Comparison of ENCODE assay signal across 8 cellular contexts in genomic region chr19:19319725-19320361, GRCh38. TPM values are rescaled to one million over a fixed set of nuclear protein-coding genes. Genes with fewer than 3 reads are reported as not detected.
A peak's percentile ranks its signal among the peaks of the same experiment; 100 is the strongest.
DNase-seq lines count a peak whose midpoint lies in the region; ATAC-seq and TF ChIP-seq lines count a peak whose summit lies in the region.

No MANE protein-coding gene starts in this region.

- TF ChIP-seq CTCF in Panc1 (IDR thresholded peaks at IDR 0.05) (no peak), parathyroid adenoma (IDR thresholded peaks at IDR 0.05) (no peak)

- peak overlapping the region; percentile 91 for H3K4me3 ChIP-seq in Panc1 (ENCODE audit: low read depth in 2 of 2, low read length in 2 of 2)
- H3K4me3 ChIP-seq in parathyroid adenoma (ENCODE audit: low read depth, low read length) = peak overlapping the region; percentile 88

- intact Hi-C loops in Panc1 (cut with micrococcal nuclease; ENCODE audit: unreplicated experiment) = no loop called here

- POLR2A ChIA-PET in activated CD4-positive, alpha-beta T cell treated with anti-CD3 and anti-CD28 coated beads, Interleukin-2, amount 10 ng/mL, durations not matched to agents 7 days and 5 days (lab: Charles Lee) = no interaction called here
- POLR2A ChIA-PET in Panc1 (lab: Charles Lee) = no interaction called here

- peak; percentile 2; the same call in 1 of the 2 replicates for ATAC-seq in Panc1
- no peak for ATAC-seq in HG02610 (IDR thresholded peaks at IDR 0.05; ENCODE audit: unreplicated experiment)

- H3K9me3 Mint-ChIP-seq in activated CD4-positive, alpha-beta T cell treated with anti-CD3 and anti-CD28 coated beads, Interleukin-2, amount 10 ng/mL, durations not matched to agents 7 days and 5 days = no peaks in the 10 kb centered on the region

- no peak for TF ChIP-seq POLR2A in erythroblast (IDR thresholded peaks at IDR 0.05; ENCODE audit: low read length)

- peaks cover 6% of the 10 kb centered on the region; the same call in 1 of the 2 replicates for H3K36me3 ChIP-seq in Panc1 (ENCODE audit: control insufficient read depth, insufficient read depth, low read length)
- H3K36me3 ChIP-seq in parathyroid adenoma (ENCODE audit: control insufficient read depth, insufficient read depth, low read length) = no peaks in the 10 kb centered on the region

- DNase-seq in activated CD4-positive, alpha-beta T cell treated with anti-CD3 and anti-CD28 coated beads, Interleukin-2, amount 10 ng/mL, durations not matched to agents 7 days and 5 days = no peak
- DNase-seq in activated CD4-positive, alpha-beta T cell treated with anti-CD3 and anti-CD28 coated beads for 1 hour = no peak
- DNase-seq in Panc1 (ENCODE audit: low read depth, low spot score) (no peak), erythroblast (lab: John Stamatoyannopoulos, UW) (peak; percentile 59 to 67), ACHN (no peak), DMS53 treated with DMSO at 0.1 percent for 48 hours (lab: John Stamatoyannopoulos, UW; ENCODE audit: unreplicated experiment) (no peak)

- H3K79me2 ChIP-seq in parathyroid adenoma = peaks cover 64% of the 10 kb centered on the region

- H3K27me3 ChIP-seq in Panc1 (ENCODE audit: control insufficient read depth, insufficient read depth, low read length) (no peaks in the 10 kb centered on the region), parathyroid adenoma (ENCODE audit: control insufficient read depth, insufficient read depth, low read length) (no peaks in the 10 kb centered on the region)

- CTCF ChIA-PET in activated CD4-positive, alpha-beta T cell treated with anti-CD3 and anti-CD28 coated beads, Interleukin-2, amount 10 ng/mL, durations not matched to agents 7 days and 5 days (lab: Charles Lee) = no interaction called here
- CTCF ChIA-PET in Panc1 (lab: Charles Lee) = no interaction called here

- no TSS peak for BruUV-seq in Panc1 (replicated peaks; lab: Mats Ljungman, UMichigan)

- H3K27ac Mint-ChIP-seq in activated CD4-positive, alpha-beta T cell treated with anti-CD3 and anti-CD28 coated beads, Interleukin-2, amount 10 ng/mL, durations not matched to agents 7 days and 5 days = peak overlapping the region; percentile 99

- H3K27me3 Mint-ChIP-seq in activated CD4-positive, alpha-beta T cell treated with anti-CD3 and anti-CD28 coated beads, Interleukin-2, amount 10 ng/mL, durations not matched to agents 7 days and 5 days = no peaks in the 10 kb centered on the region

- in situ Hi-C loops in Panc1 (cut with HindIII; ENCODE audit: low pct_unique_long_range_greater_than_20kb, low sequenced_read_pairs) = no loop called here
- in situ Hi-C loops in ACHN (cut with HindIII; ENCODE audit: low pct_ligation_motif_present, low pct_unique_long_range_greater_than_20kb, low sequenced_read_pairs) = no loop called here

- H3K36me3 Mint-ChIP-seq in activated CD4-positive, alpha-beta T cell treated with anti-CD3 and anti-CD28 coated beads, Interleukin-2, amount 10 ng/mL, durations not matched to agents 7 days and 5 days (ENCODE audit: low read depth) = peaks cover 33% of the 10 kb centered on the region

- peak overlapping the region; percentile 75 for H3K4me2 ChIP-seq in parathyroid adenoma (ENCODE audit: low read length)

- peak overlapping the region; percentile 97 for H2AFZ ChIP-seq in parathyroid adenoma

- peaks cover 35% of the 10 kb centered on the region for H3K4me1 Mint-ChIP-seq in activated CD4-positive, alpha-beta T cell treated with anti-CD3 and anti-CD28 coated beads, Interleukin-2, amount 10 ng/mL, durations not matched to agents 7 days and 5 days

- H3K4me1 ChIP-seq in Panc1 (ENCODE audit: control insufficient read depth, insufficient read depth, low read length) (peaks cover 5% of the 10 kb centered on the region; the same call in 1 of the 2 replicates), parathyroid adenoma (peaks cover 3% of the 10 kb centered on the region)

- H3K27ac ChIP-seq in Panc1 (ENCODE audit: low read length) (peak overlapping the region; percentile 92), parathyroid adenoma (peak overlapping the region; percentile 96)

- peak overlapping the region; percentile 96 for H3K4me3 Mint-ChIP-seq in activated CD4-positive, alpha-beta T cell treated with anti-CD3 and anti-CD28 coated beads, Interleukin-2, amount 10 ng/mL, durations not matched to agents 7 days and 5 days

- peak overlapping the region; percentile 94 for H3K9ac ChIP-seq in parathyroid adenoma

- H3K9me3 ChIP-seq in Panc1 (ENCODE audit: control insufficient read depth, insufficient read depth, low read depth, low read length) (no peaks in the 10 kb centered on the region), parathyroid adenoma (ENCODE audit: control insufficient read depth, low read length) (no peaks in the 10 kb centered on the region)

RNA-seq across cellular contexts. Expression of gene SUGP1, which starts 0.5 kb away (rescaled TPM):
- total RNA-seq in activated CD4-positive, alpha-beta T cell treated with anti-CD3 and anti-CD28 coated beads, Interleukin-2, amount 10 ng/mL, durations not matched to agents 7 days and 5 days = 10 to 100 TPM; 70.8 to 73.1 TPM
- total RNA-seq in Panc1 (2021; ENCODE audit: unreplicated experiment) = 41.5 TPM
- 38.4 TPM for polyA plus RNA-seq in Panc1 (2012; ENCODE audit: insufficient read length)

RNA-seq across cellular contexts. Expression of gene MAU2, which starts 0.8 kb away (rescaled TPM):
- 10 to 100 TPM; 71.9 to 81.4 TPM for total RNA-seq in activated CD4-positive, alpha-beta T cell treated with anti-CD3 and anti-CD28 coated beads, Interleukin-2, amount 10 ng/mL, durations not matched to agents 7 days and 5 days
- total RNA-seq in Panc1 (2021; ENCODE audit: unreplicated experiment) = 38.0 TPM
- polyA plus RNA-seq in Panc1 (2012; ENCODE audit: insufficient read length) = 37.7 TPM

RNA-seq across cellular contexts. Expression of gene TM6SF2, which starts 46.7 kb away (rescaled TPM):
- not detected for total RNA-seq in activated CD4-positive, alpha-beta T cell treated with anti-CD3 and anti-CD28 coated beads, Interleukin-2, amount 10 ng/mL, durations not matched to agents 7 days and 5 days
- 2.7 TPM for total RNA-seq in Panc1 (2021; ENCODE audit: unreplicated experiment)
- 5.2 TPM for polyA plus RNA-seq in Panc1 (2012; ENCODE audit: insufficient read length)

Comparison
In these comparisons a context has a peak if more than half of its experiments do, and no peak if none do; other contexts are left out.
1. DNase-seq: peak in erythroblast (2 of 2); none in activated CD4-positive, alpha-beta T cell treated with anti-CD3 and anti-CD28 coated beads, Interleukin-2, amount 10 ng/mL, durations not matched to agents 7 days and 5 days (single experiment), activated CD4-positive, alpha-beta T cell treated with anti-CD3 and anti-CD28 coated beads for 1 hour (single experiment), Panc1 (single experiment), ACHN (single experiment) and DMS53 treated with DMSO at 0.1 percent for 48 hours (single experiment).